Comparison of ENCODE assay signal across 8 cellular contexts in genomic region chr18:63949068-63949737, GRCh38. TPM values are rescaled to one million over a fixed set of nuclear protein-coding genes. Genes with fewer than 3 reads are reported as not detected.
DNase-seq lines count a peak whose midpoint lies in the region; TF ChIP-seq lines count a peak whose summit lies in the region.

TSS of gene HMSD (plus strand) at chr18:63949301. CDS start at chr18:63953456, 4,155 bp downstream.

- H3K9me3 Mint-ChIP-seq in mesothelial cell of epicardium = peaks cover 10% of the 10 kb centered on the region
- peaks cover 4% of the 10 kb centered on the region for H3K9me3 Mint-ChIP-seq in stimulated activated naive CD8-positive, alpha-beta T cell treated with anti-CD3 and anti-CD28 coated beads, Interleukin-15, Interleukin-2, amounts not matched to agents 100 ng/mL and 50 ng/mL, for 24 hours

- no peaks in the 10 kb centered on the region for H3K9me3 ChIP-seq in HAP-1

- peaks cover 15% of the 10 kb centered on the region for H3K27me3 Mint-ChIP-seq in mesothelial cell of epicardium (ENCODE audit: low read depth)
- peaks cover 45% of the 10 kb centered on the region for H3K27me3 Mint-ChIP-seq in stimulated activated naive CD8-positive, alpha-beta T cell treated with anti-CD3 and anti-CD28 coated beads, Interleukin-15, Interleukin-2, amounts not matched to agents 100 ng/mL and 50 ng/mL, for 24 hours

- peak within 1 kb of the TSS; percentile 74 for H3K4me3 Mint-ChIP-seq in mesothelial cell of epicardium
- peak within 1 kb of the TSS; percentile 81 for H3K4me3 Mint-ChIP-seq in stimulated activated naive CD8-positive, alpha-beta T cell treated with anti-CD3 and anti-CD28 coated beads, Interleukin-15, Interleukin-2, amounts not matched to agents 100 ng/mL and 50 ng/mL, for 24 hours

- in situ Hi-C loops in GM13976 (cut with MboI; ENCODE audit: low sequenced_read_pairs, unreplicated experiment) = no loop called here
- in situ Hi-C loops in HAP-1 (cut with MboI; ENCODE audit: low sequenced_read_pairs) = no loop called here

- H3K27me3 ChIP-seq in HAP-1 (ENCODE audit: low read depth) = no peaks in the 10 kb centered on the region

- peak; percentile 86 for DNase-seq in GM13976 (ENCODE audit: low spot score)
- peak; percentile 63 to 85 for DNase-seq in HAP-1 (ENCODE audit: low spot score in 2 of 2)
- peak; percentile 92 for DNase-seq in NCI-H1105 (lab: John Stamatoyannopoulos, UW)
- DNase-seq in activated CD4-positive, alpha-beta T cell treated with anti-CD3 and anti-CD28 coated beads for 4 hours = peak; percentile 26 to 38
- DNase-seq in effector CD4-positive, alpha-beta T cell = peak; percentile 18
- DNase-seq in mesothelial cell of epicardium (ENCODE audit: low spot score in 2 of 2, unreplicated experiment in 2 of 2) = peak; percentile 44 to 70
- DNase-seq in OCI-M2 (lab: John Stamatoyannopoulos, UW; ENCODE audit: unreplicated experiment) = no peak

- peak within 1 kb of the TSS; percentile 72 for H3K27ac Mint-ChIP-seq in mesothelial cell of epicardium
- peak within 1 kb of the TSS; percentile 58 for H3K27ac Mint-ChIP-seq in stimulated activated naive CD8-positive, alpha-beta T cell treated with anti-CD3 and anti-CD28 coated beads, Interleukin-15, Interleukin-2, amounts not matched to agents 100 ng/mL and 50 ng/mL, for 24 hours

- H3K36me3 Mint-ChIP-seq in mesothelial cell of epicardium = no peaks in the 10 kb centered on the region
- peaks cover 4% of the 10 kb centered on the region for H3K36me3 Mint-ChIP-seq in stimulated activated naive CD8-positive, alpha-beta T cell treated with anti-CD3 and anti-CD28 coated beads, Interleukin-15, Interleukin-2, amounts not matched to agents 100 ng/mL and 50 ng/mL, for 24 hours (ENCODE audit: low read depth)

- peak within 1 kb of the TSS; percentile 19 for H3K4me3 ChIP-seq in HAP-1

- no peaks in the 10 kb centered on the region for H3K4me1 ChIP-seq in HAP-1

- TF ChIP-seq CTCF in GM13976 (IDR thresholded peaks at IDR 0.05; ENCODE audit: borderline replicate concordance, control extremely low read depth, extremely low read depth, insufficient read depth, missing control alignments) = no peak
- TF ChIP-seq CTCF in mesothelial cell of epicardium (IDR thresholded peaks at IDR 0.05; ENCODE audit: unreplicated experiment) = no peak

- H3K36me3 ChIP-seq in HAP-1 (replicated peaks) = no peaks in the 10 kb centered on the region

- H3K4me1 Mint-ChIP-seq in mesothelial cell of epicardium = peaks cover 19% of the 10 kb centered on the region
- peaks cover 48% of the 10 kb centered on the region for H3K4me1 Mint-ChIP-seq in stimulated activated naive CD8-positive, alpha-beta T cell treated with anti-CD3 and anti-CD28 coated beads, Interleukin-15, Interleukin-2, amounts not matched to agents 100 ng/mL and 50 ng/mL, for 24 hours (ENCODE audit: low read depth)

RNA-seq across cellular contexts. Expression of gene HMSD, which starts in this region (rescaled TPM):
- 2.7 to 7.2 TPM (median 3.5 TPM) in 3 replicates for total RNA-seq in mesothelial cell of epicardium
